Comparison of ENCODE assay signal across 14 cellular contexts in the genomic region with DNA sequence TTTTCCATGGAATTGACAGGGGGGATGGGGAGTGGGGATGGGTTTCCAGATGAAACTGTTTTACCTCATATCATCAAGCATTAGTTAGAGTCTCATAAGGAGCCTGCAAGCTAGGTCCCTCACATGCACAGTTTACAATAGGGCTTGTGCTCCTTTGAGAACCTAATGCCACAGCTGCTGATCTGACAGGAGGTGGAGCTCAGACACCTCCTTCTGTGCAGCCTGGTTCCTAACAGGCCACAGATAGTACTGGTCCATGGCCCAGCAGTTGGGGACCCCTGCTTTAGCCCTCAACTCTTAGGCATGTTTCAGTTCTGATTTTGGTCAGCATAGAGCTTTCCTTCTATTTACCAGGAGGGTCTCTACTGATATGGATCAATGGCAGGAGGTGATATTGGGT.
DNase-seq lines count a peak whose midpoint lies in the region; ATAC-seq, FAIRE-seq and TF ChIP-seq lines count a peak whose summit lies in the region.
"Had no signal": no experiment of that assay in that cellular context is flagged by ENCODE, and none has a peak within 500 bp of the region (broad histone marks: within the 10 kb centered on the region; RNA-seq: fewer than 3 reads in every experiment).

No MANE protein-coding gene starts in this region.

- no peak for FAIRE-seq in pancreas (lab: Jason Lieb, UNC)
- FAIRE-seq: GM18507 had no signal

- H3K36me3 Mint-ChIP-seq in immature natural killer cell = no peaks in the 10 kb centered on the region
- H3K36me3 Mint-ChIP-seq: stimulated activated effector memory CD8-positive, alpha-beta T cell treated with anti-CD3 and anti-CD28 coated beads, Interleukin-12 subunit alpha, Interleukin-12 subunit beta, amount 100 ng/mL, for 72 hours had no signal

- H3K9me3 Mint-ChIP-seq in immature natural killer cell = no peaks in the 10 kb centered on the region
- H3K9me3 Mint-ChIP-seq: activated CD4-positive, alpha-beta T cell treated with anti-CD3 and anti-CD28 coated beads, Interleukin-2, amount 10 ng/mL, durations not matched to agents 7 days and 5 days; stimulated activated effector memory CD8-positive, alpha-beta T cell treated with anti-CD3 and anti-CD28 coated beads, Interleukin-12 subunit alpha, Interleukin-12 subunit beta, amount 100 ng/mL, for 72 hours had no signal

- intact Hi-C loops in dorsolateral prefrontal cortex (cut with DNase I) (loop anchor here (2.0 to 5.0 kb wide), 2 partner anchors 118 to 236 kb away; no protein-coding TSS in a partner anchor), left lung (cut with DNase I) (no loop called here), pancreas (cut with DNase I) (no loop called here)

- no peak for ATAC-seq in left lung
- no peak for ATAC-seq in pancreas
- no peak for ATAC-seq in HG02623 (IDR thresholded peaks at IDR 0.05; ENCODE audit: unreplicated experiment)
- ATAC-seq: stimulated activated effector memory CD8-positive, alpha-beta T cell treated with anti-CD3 and anti-CD28 coated beads, Interleukin-12 subunit alpha, Interleukin-12 subunit beta, amount 100 ng/mL, for 72 hours had no signal

- H3K9ac ChIP-seq in stomach smooth muscle (ENCODE audit: low read length in 2 of 2) = no peak overlapping the region

- TF ChIP-seq EP300 in Ishikawa (IDR thresholded peaks at IDR 0.05; ENCODE audit: borderline replicate concordance) = no peak

- H3K4me3 Mint-ChIP-seq in immature natural killer cell = no peak overlapping the region
- H3K4me3 Mint-ChIP-seq: activated CD4-positive, alpha-beta T cell treated with anti-CD3 and anti-CD28 coated beads, Interleukin-2, amount 10 ng/mL, durations not matched to agents 7 days and 5 days; stimulated activated effector memory CD8-positive, alpha-beta T cell treated with anti-CD3 and anti-CD28 coated beads, Interleukin-12 subunit alpha, Interleukin-12 subunit beta, amount 100 ng/mL, for 72 hours had no signal

- H3K4me3 ChIP-seq in dorsolateral prefrontal cortex (peak overlapping the region in 4 of 59 donors; percentile 6 to 28 (median 22)), left lung (no peak overlapping the region), stomach smooth muscle (ENCODE audit: low read length in 2 of 2) (no peak overlapping the region), pancreas (no peak overlapping the region)

- H3K27me3 Mint-ChIP-seq in immature natural killer cell (ENCODE audit: low read depth in 3 of 3) = peaks cover 3 to 9% (median 4%) of the 10 kb centered on the region in 3 donors

- no peaks in the 10 kb centered on the region for H3K4me1 Mint-ChIP-seq in immature natural killer cell
- H3K4me1 Mint-ChIP-seq: activated CD4-positive, alpha-beta T cell treated with anti-CD3 and anti-CD28 coated beads, Interleukin-2, amount 10 ng/mL, durations not matched to agents 7 days and 5 days; stimulated activated effector memory CD8-positive, alpha-beta T cell treated with anti-CD3 and anti-CD28 coated beads, Interleukin-12 subunit alpha, Interleukin-12 subunit beta, amount 100 ng/mL, for 72 hours had no signal

- peaks cover 0 to 3% of the 10 kb centered on the region in 2 donors for H3K4me1 ChIP-seq in left lung
- no peaks in the 10 kb centered on the region for H3K4me1 ChIP-seq in stomach smooth muscle (ENCODE audit: control insufficient read depth, insufficient read depth, low read length)
- H3K4me1 ChIP-seq in pancreas = no peaks in the 10 kb centered on the region

- 0 out of 2 replicates have a peak, but pooled peaks have one; percentile 6 for TF ChIP-seq RAD21 in Ishikawa (IDR thresholded peaks at IDR 0.05; ENCODE audit: low read depth)

- H3K27ac ChIP-seq in dorsolateral prefrontal cortex (peak overlapping the region in 58 of 59 donors; percentile 0 to 89 (median 76)), left lung (peak overlapping the region; percentile 38 to 72), stomach smooth muscle (ENCODE audit: low read length) (peak overlapping the region; percentile 31), pancreas (peak overlapping the region in 1 of 4 donors; percentile 5)

- H3K9me3 ChIP-seq in left lung (no peaks in the 10 kb centered on the region), stomach smooth muscle (ENCODE audit: control insufficient read depth in 2 of 2, low read length in 2 of 2) (no peaks in the 10 kb centered on the region), pancreas (no peaks in the 10 kb centered on the region)

- no peaks in the 10 kb centered on the region for H3K27me3 ChIP-seq in dorsolateral prefrontal cortex
- H3K27me3 ChIP-seq in left lung = no peaks in the 10 kb centered on the region
- no peaks in the 10 kb centered on the region for H3K27me3 ChIP-seq in stomach smooth muscle (ENCODE audit: control insufficient read depth in 1 of 2, insufficient read depth in 2 of 2, low read length in 2 of 2)
- no peaks in the 10 kb centered on the region for H3K27me3 ChIP-seq in pancreas

- no peak overlapping the region for H3K27ac Mint-ChIP-seq in immature natural killer cell
- H3K27ac Mint-ChIP-seq: activated CD4-positive, alpha-beta T cell treated with anti-CD3 and anti-CD28 coated beads, Interleukin-2, amount 10 ng/mL, durations not matched to agents 7 days and 5 days; stimulated activated effector memory CD8-positive, alpha-beta T cell treated with anti-CD3 and anti-CD28 coated beads, Interleukin-12 subunit alpha, Interleukin-12 subunit beta, amount 100 ng/mL, for 72 hours had no signal

- H3K36me3 ChIP-seq in left lung (no peaks in the 10 kb centered on the region), stomach smooth muscle (ENCODE audit: control insufficient read depth in 2 of 2, insufficient read depth in 2 of 2, low read length in 2 of 2) (no peaks in the 10 kb centered on the region), pancreas (no peaks in the 10 kb centered on the region)

- DNase-seq in dorsolateral prefrontal cortex (peak in 4 of 10 donors; percentile 16 to 47 (median 44)), left lung (no peak), pancreas (no peak), AG08395 (ENCODE audit: low spot score) (no peak), immature natural killer cell (no peak)
- DNase-seq: activated CD4-positive, alpha-beta T cell treated with anti-CD3 and anti-CD28 coated beads, Interleukin-2, amount 10 ng/mL, durations not matched to agents 7 days and 5 days; activated T-cell treated with anti-CD3 and anti-CD28 coated beads, Interleukin-2, amount 50 U/mL, for 1 hour; NK-92 treated with Interleukin-12 subunit alpha and Interleukin-12 subunit beta, amount 100 ng/mL, for 24 hours; T1000 had no signal

- TF ChIP-seq CTCF in dorsolateral prefrontal cortex (IDR thresholded peaks at IDR 0.05 in 54 of 56, conservative IDR thresholded peaks at IDR 0.05 in 2 of 56; ENCODE audit: low read depth in 1 of 56, partially characterized antibody in 56 of 56) (peak in 36 of 56 donors; percentile 13 to 58 (median 36)), left lung (IDR thresholded peaks at IDR 0.05) (no peak), pancreas (IDR thresholded peaks at IDR 0.05) (no peak)

TF ChIP-seq in Ishikawa, 13 proteins besides CTCF, POLR2A, EP300 and RAD21:
- no peak for TF ChIP-seq CEBPB (IDR thresholded peaks at IDR 0.05)
- TF ChIP-seq, protein P1, sequence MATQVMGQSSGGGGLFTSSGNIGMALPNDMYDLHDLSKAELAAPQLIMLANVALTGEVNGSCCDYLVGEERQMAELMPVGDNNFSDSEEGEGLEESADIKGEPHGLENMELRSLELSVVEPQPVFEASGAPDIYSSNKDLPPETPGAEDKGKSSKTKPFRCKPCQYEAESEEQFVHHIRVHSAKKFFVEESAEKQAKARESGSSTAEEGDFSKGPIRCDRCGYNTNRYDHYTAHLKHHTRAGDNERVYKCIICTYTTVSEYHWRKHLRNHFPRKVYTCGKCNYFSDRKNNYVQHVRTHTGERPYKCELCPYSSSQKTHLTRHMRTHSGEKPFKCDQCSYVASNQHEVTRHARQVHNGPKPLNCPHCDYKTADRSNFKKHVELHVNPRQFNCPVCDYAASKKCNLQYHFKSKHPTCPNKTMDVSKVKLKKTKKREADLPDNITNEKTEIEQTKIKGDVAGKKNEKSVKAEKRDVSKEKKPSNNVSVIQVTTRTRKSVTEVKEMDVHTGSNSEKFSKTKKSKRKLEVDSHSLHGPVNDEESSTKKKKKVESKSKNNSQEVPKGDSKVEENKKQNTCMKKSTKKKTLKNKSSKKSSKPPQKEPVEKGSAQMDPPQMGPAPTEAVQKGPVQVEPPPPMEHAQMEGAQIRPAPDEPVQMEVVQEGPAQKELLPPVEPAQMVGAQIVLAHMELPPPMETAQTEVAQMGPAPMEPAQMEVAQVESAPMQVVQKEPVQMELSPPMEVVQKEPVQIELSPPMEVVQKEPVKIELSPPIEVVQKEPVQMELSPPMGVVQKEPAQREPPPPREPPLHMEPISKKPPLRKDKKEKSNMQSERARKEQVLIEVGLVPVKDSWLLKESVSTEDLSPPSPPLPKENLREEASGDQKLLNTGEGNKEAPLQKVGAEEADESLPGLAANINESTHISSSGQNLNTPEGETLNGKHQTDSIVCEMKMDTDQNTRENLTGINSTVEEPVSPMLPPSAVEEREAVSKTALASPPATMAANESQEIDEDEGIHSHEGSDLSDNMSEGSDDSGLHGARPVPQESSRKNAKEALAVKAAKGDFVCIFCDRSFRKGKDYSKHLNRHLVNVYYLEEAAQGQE (IDR thresholded peaks at IDR 0.05; ENCODE audit: low read depth) = no peak
- no peak for TF ChIP-seq NFIC (IDR thresholded peaks at IDR 0.05)
- no peak for TF ChIP-seq FOXM1 (IDR thresholded peaks at IDR 0.05; ENCODE audit: borderline replicate concordance, low read depth)
- TF ChIP-seq TEAD4 (IDR thresholded peaks at IDR 0.05) = no peak
- no peak for TF ChIP-seq MAX (IDR thresholded peaks at IDR 0.05)
- TF ChIP-seq CREB1 (IDR thresholded peaks at IDR 0.05; ENCODE audit: low read depth) = no peak
- no peak for TF ChIP-seq YY1 (IDR thresholded peaks at IDR 0.05; ENCODE audit: low read depth)
- TF ChIP-seq ZBTB7A (IDR thresholded peaks at IDR 0.05; ENCODE audit: low read depth) = no peak
- TF ChIP-seq TAF1 (IDR thresholded peaks at IDR 0.05; ENCODE audit: low read depth) = no peak
- TF ChIP-seq, protein P2, sequence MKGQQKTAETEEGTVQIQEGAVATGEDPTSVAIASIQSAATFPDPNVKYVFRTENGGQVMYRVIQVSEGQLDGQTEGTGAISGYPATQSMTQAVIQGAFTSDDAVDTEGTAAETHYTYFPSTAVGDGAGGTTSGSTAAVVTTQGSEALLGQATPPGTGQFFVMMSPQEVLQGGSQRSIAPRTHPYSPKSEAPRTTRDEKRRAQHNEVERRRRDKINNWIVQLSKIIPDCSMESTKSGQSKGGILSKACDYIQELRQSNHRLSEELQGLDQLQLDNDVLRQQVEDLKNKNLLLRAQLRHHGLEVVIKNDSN (IDR thresholded peaks at IDR 0.05) = no peak
- TF ChIP-seq TCF12 (IDR thresholded peaks at IDR 0.05; ENCODE audit: low read depth) = no peak
- no peak for TF ChIP-seq EGR1 (IDR thresholded peaks at IDR 0.05)

Comparison
In these comparisons a context has a peak if more than half of its experiments do, and no peak if none do; other contexts are left out.
1. CTCF ChIP-seq: peak in dorsolateral prefrontal cortex (36 of 56); none in left lung (0 of 2) and pancreas (0 of 4).
2. intact Hi-C loops: an anchor here in dorsolateral prefrontal cortex (2.0 to 5.0 kb wide); none called in left lung and pancreas.